In the genomic region with DNA sequence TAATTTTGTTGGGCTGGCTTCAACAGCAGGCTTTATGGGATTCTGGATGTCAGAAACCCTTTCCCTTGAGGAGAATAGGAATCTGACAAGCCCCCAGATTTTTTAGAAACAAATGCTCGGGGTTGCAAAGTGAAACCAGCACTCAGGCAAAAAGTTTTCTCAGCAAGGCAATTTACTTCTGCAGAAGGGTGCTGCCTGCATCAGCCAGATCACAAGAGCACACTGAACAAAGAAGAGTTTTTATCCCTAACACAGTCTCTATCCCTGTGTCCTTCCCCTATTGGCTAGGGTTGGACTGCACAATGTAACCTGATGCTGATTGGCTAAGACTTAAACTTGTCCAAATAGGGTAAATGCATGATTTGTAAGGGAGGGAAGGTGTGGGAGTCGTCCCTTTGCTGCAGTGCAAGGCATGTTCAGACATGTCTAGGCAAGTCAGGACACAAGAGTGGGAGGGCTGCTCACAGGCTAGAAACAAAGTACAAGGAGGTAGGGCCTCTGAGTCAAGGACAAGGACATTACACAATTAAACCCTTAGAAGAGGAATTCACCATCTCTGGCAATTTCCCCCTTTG, we compare ENCODE assay signal across 22 cellular contexts.
DNase-seq lines count a peak whose midpoint lies in the region; ATAC-seq and TF ChIP-seq lines count a peak whose summit lies in the region.
"Had no signal": no experiment of that assay in that cellular context is flagged by ENCODE, and none has a peak within 500 bp of the region (broad histone marks: within the 10 kb centered on the region; RNA-seq: fewer than 3 reads in every experiment).

No MANE protein-coding gene starts in this region.

- no peak for TF ChIP-seq CTCF in HFF-Myc (IDR thresholded peaks at IDR 0.05; ENCODE audit: low read depth, low read length, missing control alignments)

- H3K27ac Mint-ChIP-seq in activated T-helper 17 cell treated with anti-CD3 and anti-CD28 coated beads, Interleukin-2, amount 50 U/mL, for 72 hours: no peak overlapping the region
- H3K27ac Mint-ChIP-seq: activated B cell treated with CpG ODN at 0.5 μM for 24 hours; activated naive CD8-positive, alpha-beta T cell; immature natural killer cell; naive thymus-derived CD8-positive, alpha-beta T cell had no signal

- H3K9me3 Mint-ChIP-seq in activated T-helper 17 cell treated with anti-CD3 and anti-CD28 coated beads, Interleukin-2, amount 50 U/mL, for 72 hours: peaks cover 10% of the 10 kb centered on the region

- no peaks in the 10 kb centered on the region for H3K4me1 Mint-ChIP-seq in activated T-helper 17 cell treated with anti-CD3 and anti-CD28 coated beads, Interleukin-2, amount 50 U/mL, for 72 hours
- H3K4me1 Mint-ChIP-seq: activated B cell treated with CpG ODN at 0.5 μM for 24 hours, immature natural killer cell had no signal

- H3K36me3 Mint-ChIP-seq in activated T-helper 17 cell treated with anti-CD3 and anti-CD28 coated beads, Interleukin-2, amount 50 U/mL, for 72 hours (ENCODE audit: low read depth): no peaks in the 10 kb centered on the region

- no peak overlapping the region for H3K4me3 ChIP-seq in HFF-Myc (replicated peaks; ENCODE audit: low read depth, low read length)
- H3K4me3 ChIP-seq: BLaER1, gastroesophageal sphincter, HAP-1, left lung, Peyer's patch had no signal

- peak; percentile 44 for ATAC-seq in activated T-helper 17 cell treated with anti-CD3 and anti-CD28 coated beads, Interleukin-2, amount 50 U/mL, for 72 hours (replicated peaks)
- ATAC-seq in GM19023 (IDR thresholded peaks at IDR 0.05; ENCODE audit: unreplicated experiment): no peak
- ATAC-seq: gastroesophageal sphincter; left lung; naive thymus-derived CD8-positive, alpha-beta T cell had no signal

- in situ Hi-C loops in Caki2 (cut with HindIII; ENCODE audit: low pct_unique_long_range_greater_than_20kb, low sequenced_read_pairs): no loop called here

- DNase-seq in Caki2 (ENCODE audit: low read depth): peak; percentile 32
- peak; percentile 30 for DNase-seq in HFF-Myc (ENCODE audit: extremely low read depth, low read depth)
- peak; percentile 92 for DNase-seq in islet precursor cell
- no peak for DNase-seq in AG08395 (ENCODE audit: low spot score)
- no peak for DNase-seq in central memory CD4-positive, alpha-beta T cell
- DNase-seq: activated B cell treated with CpG ODN at 0.5 μM for 24 hours; cerebellar nuclear complex; hypothalamus; immature natural killer cell; left lung; midbrain; naive thymus-derived CD8-positive, alpha-beta T cell; NCI-H1694 treated with DMSO at 0.1 percent for 48 hours; NCI-H526 treated with DMSO at 0.1 percent for 48 hours; Peyer's patch; trophoblast cell had no signal

- peaks cover 17% of the 10 kb centered on the region for H3K27me3 Mint-ChIP-seq in activated T-helper 17 cell treated with anti-CD3 and anti-CD28 coated beads, Interleukin-2, amount 50 U/mL, for 72 hours

- H3K4me3 Mint-ChIP-seq in activated T-helper 17 cell treated with anti-CD3 and anti-CD28 coated beads, Interleukin-2, amount 50 U/mL, for 72 hours: no peak overlapping the region
- H3K4me3 Mint-ChIP-seq: activated B cell treated with CpG ODN at 0.5 μM for 24 hours; activated naive CD8-positive, alpha-beta T cell; immature natural killer cell; naive thymus-derived CD8-positive, alpha-beta T cell had no signal

Comparison
In these comparisons a context has a peak if more than half of its experiments do, and no peak if none do; other contexts are left out.
1. DNase-seq: peak in Caki2 (single experiment), HFF-Myc (single experiment) and islet precursor cell (single experiment); none in AG08395 (single experiment) and central memory CD4-positive, alpha-beta T cell (single experiment).